Comparison of ENCODE assay signal across 18 cellular contexts in genomic region chr22:23231471-23232093, GRCh38. TPM values are rescaled to one million over a fixed set of nuclear protein-coding genes. Genes with fewer than 3 reads are reported as not detected.
DNase-seq lines count a peak whose midpoint lies in the region; ATAC-seq and TF ChIP-seq lines count a peak whose summit lies in the region.
"Had no signal": no experiment of that assay in that cellular context is flagged by ENCODE, and none has a peak within 500 bp of the region (broad histone marks: within the 10 kb centered on the region; RNA-seq: fewer than 3 reads in every experiment).

No MANE protein-coding gene starts in this region.

- peak; percentile 30 for ATAC-seq in IMR-90 (ENCODE audit: low read depth)
- ATAC-seq in thoracic aorta (ENCODE audit: insufficient number of reproducible peaks, low FRiP score, low read depth): no peak
- ATAC-seq: activated CD4-positive, alpha-beta T cell treated with anti-CD3 and anti-CD28 coated beads for 36 hours had no signal

- H3K27ac Mint-ChIP-seq in activated naive CD8-positive, alpha-beta T cell: peak overlapping the region; percentile 58
- no peak overlapping the region for H3K27ac Mint-ChIP-seq in activated naive CD8-positive, alpha-beta T cell treated with anti-CD3 and anti-CD28 coated beads for 36 hours
- H3K27ac Mint-ChIP-seq: activated CD4-positive, alpha-beta T cell treated with anti-CD3 and anti-CD28 coated beads for 36 hours; type B pancreatic cell had no signal

- H3K9me1 ChIP-seq in IMR-90 (ENCODE audit: insufficient read depth, low read length): peaks cover 34% of the 10 kb centered on the region

- peaks cover 3% of the 10 kb centered on the region; the same call in 1 of the 2 replicates for H3K9me3 ChIP-seq in IMR-90 (ENCODE audit: control insufficient read depth, insufficient read depth, low read length)
- H3K9me3 ChIP-seq in thoracic aorta: peaks cover 10% of the 10 kb centered on the region
- H3K9me3 ChIP-seq: ovary had no signal

- no peak for TF ChIP-seq CTCF in IMR-90 (conservative IDR thresholded peaks at IDR 0.05; ENCODE audit: low read depth, low read length)
- no peak for TF ChIP-seq CTCF in foreskin fibroblast (IDR thresholded peaks at IDR 0.05; ENCODE audit: low read depth, low read length)
- TF ChIP-seq CTCF in thoracic aorta (IDR thresholded peaks at IDR 0.05): no peak

- no peaks in the 10 kb centered on the region for H3K27me3 Mint-ChIP-seq in activated naive CD8-positive, alpha-beta T cell
- no peaks in the 10 kb centered on the region for H3K27me3 Mint-ChIP-seq in activated naive CD8-positive, alpha-beta T cell treated with anti-CD3 and anti-CD28 coated beads for 36 hours
- H3K27me3 Mint-ChIP-seq: activated CD4-positive, alpha-beta T cell treated with anti-CD3 and anti-CD28 coated beads for 36 hours; central memory CD8-positive, alpha-beta T cell; type B pancreatic cell had no signal

- H3K36me3 ChIP-seq in IMR-90 (ENCODE audit: control insufficient read depth, insufficient read depth, low read length) (no peaks in the 10 kb centered on the region), thoracic aorta (peaks cover 3% of the 10 kb centered on the region)
- H3K36me3 ChIP-seq: ovary had no signal

- dilution Hi-C loops in IMR-90 (cut with HindIII; ENCODE audit: low sequenced_read_pairs, unreplicated experiment): no loop called here

- peaks cover 16% of the 10 kb centered on the region for H3K9me3 Mint-ChIP-seq in activated naive CD8-positive, alpha-beta T cell (ENCODE audit: low read depth)
- H3K9me3 Mint-ChIP-seq in activated naive CD8-positive, alpha-beta T cell treated with anti-CD3 and anti-CD28 coated beads for 36 hours: peaks cover 14% of the 10 kb centered on the region

- H2AK5ac ChIP-seq in IMR-90 (ENCODE audit: low read depth, low read length): no peak overlapping the region

- no peak for TF ChIP-seq RAD21 in IMR-90 (IDR thresholded peaks at IDR 0.05; ENCODE audit: low read length)

- peak overlapping the region; percentile 21 for H2AK9ac ChIP-seq in IMR-90 (replicated peaks; ENCODE audit: low read depth, low read length, poor library complexity)

- peaks cover 54% of the 10 kb centered on the region for H4K20me1 ChIP-seq in IMR-90 (ENCODE audit: insufficient read depth, low read length)

- intact Hi-C loops in IMR-90 (cut with micrococcal nuclease): no loop called here

- H3K4ac ChIP-seq in IMR-90 (ENCODE audit: low read depth, low read length): no peak overlapping the region

- CTCF ChIA-PET in IMR-90 (lab: Yijun Ruan, JAX): interaction anchor here (0.7 kb wide), 1 partner anchor 677 kb away, joined by 3 read pairs; no protein-coding TSS in a partner anchor

- no peak overlapping the region for H3K4me3 ChIP-seq in IMR-90 (ENCODE audit: insufficient read depth, low read depth, low read length)
- no peak overlapping the region for H3K4me3 ChIP-seq in foreskin fibroblast (ENCODE audit: low read depth in 1 of 2, low read length in 2 of 2)
- no peak overlapping the region for H3K4me3 ChIP-seq in thoracic aorta
- H3K4me3 ChIP-seq: hepatocyte, ovary had no signal

- H3K36me3 Mint-ChIP-seq in activated naive CD8-positive, alpha-beta T cell: peaks cover 17% of the 10 kb centered on the region
- H3K36me3 Mint-ChIP-seq in activated naive CD8-positive, alpha-beta T cell treated with anti-CD3 and anti-CD28 coated beads for 36 hours: peaks cover 51% of the 10 kb centered on the region

- no peak for TF ChIP-seq POLR2A in IMR-90 (IDR thresholded peaks at IDR 0.05; ENCODE audit: low read depth, low read length)

- H2BK5ac ChIP-seq in IMR-90 (ENCODE audit: low read depth, low read length, poor library complexity, severe bottlenecking): no peak overlapping the region

- POLR2A ChIA-PET in IMR-90 (lab: Charles Lee; ENCODE audit: unreplicated experiment): interaction anchor here (0.6 kb wide), 1 partner anchor 139 kb away, joined by 7 read pairs; no protein-coding TSS in a partner anchor

- H3K4me1 ChIP-seq in IMR-90 (ENCODE audit: control insufficient read depth, insufficient read depth, low read length): peaks cover 11% of the 10 kb centered on the region
- peaks cover 25 to 77% of the 10 kb centered on the region in 2 donors for H3K4me1 ChIP-seq in thoracic aorta (ENCODE audit: control insufficient read depth in 1 of 2, low read depth in 2 of 2)

- no peak overlapping the region for H3K9ac ChIP-seq in IMR-90 (ENCODE audit: low read depth, low read length)

- H3K27ac ChIP-seq in IMR-90 (ENCODE audit: insufficient read depth, low read length): no peak overlapping the region
- peak overlapping the region; percentile 12 to 28 for H3K27ac ChIP-seq in thoracic aorta
- H3K27ac ChIP-seq in substantia nigra (ENCODE audit: low read depth, low read length, poor library complexity, severe bottlenecking): no peak overlapping the region
- H3K27ac ChIP-seq: hepatocyte, ovary had no signal

- WGBS in IMR-90 (ENCODE audit: extremely low coverage in 2 of 2, insufficient read length in 1 of 2), 2 experiments: no CpG with 5 or more reads among the region's 5 CpGs

- no peak overlapping the region for H4K5ac ChIP-seq in IMR-90 (ENCODE audit: low read depth, low read length)

- BruUV-seq in IMR-90 (replicated peaks; lab: Mats Ljungman, UMichigan): no TSS peak

- H2BK20ac ChIP-seq in IMR-90 (ENCODE audit: low read depth, low read length): no peak overlapping the region

- H3K27me3 ChIP-seq in IMR-90 (ENCODE audit: control insufficient read depth, insufficient read depth, low read length) (no peaks in the 10 kb centered on the region), thoracic aorta (replicated peaks; ENCODE audit: insufficient read depth) (no peaks in the 10 kb centered on the region)
- H3K27me3 ChIP-seq: hepatocyte, ovary had no signal

- H3K23ac ChIP-seq in IMR-90 (ENCODE audit: low read depth, low read length): no peak overlapping the region

- H3K4me3 Mint-ChIP-seq in activated naive CD8-positive, alpha-beta T cell: no peak overlapping the region
- H3K4me3 Mint-ChIP-seq in activated naive CD8-positive, alpha-beta T cell treated with anti-CD3 and anti-CD28 coated beads for 36 hours: no peak overlapping the region
- H3K4me3 Mint-ChIP-seq: activated CD4-positive, alpha-beta T cell treated with anti-CD3 and anti-CD28 coated beads for 36 hours; central memory CD8-positive, alpha-beta T cell; type B pancreatic cell had no signal

- DNase-seq in activated naive CD8-positive, alpha-beta T cell treated with anti-CD3 and anti-CD28 coated beads for 36 hours: no peak
- DNase-seq in IMR-90: no peak
- peak; percentile 32 to 72 for DNase-seq in foreskin fibroblast
- DNase-seq in thoracic aorta (ENCODE audit: low spot score): no peak
- no peak for DNase-seq in DMS53 (lab: John Stamatoyannopoulos, UW)
- DNase-seq in cerebellar nuclear complex (lab: John Stamatoyannopoulos, UW): no peak
- DNase-seq in substantia nigra (lab: John Stamatoyannopoulos, UW): no peak
- DNase-seq: ACHN; activated CD4-positive, alpha-beta T cell treated with anti-CD3 and anti-CD28 coated beads for 36 hours; COR-L47; effector CD8-positive, alpha-beta T cell; GOT3; kidney glomerular epithelial cell had no signal

- no peak overlapping the region for H2BK120ac ChIP-seq in IMR-90 (ENCODE audit: low read depth, low read length)

- in situ Hi-C loops in IMR-90 (cut with MboI; ENCODE audit: low sequenced_read_pairs): no loop called here

- no peak overlapping the region for H3K18ac ChIP-seq in IMR-90 (ENCODE audit: low read depth, low read length)

- no peak overlapping the region for H3K56ac ChIP-seq in IMR-90 (ENCODE audit: extremely low read depth, insufficient read depth, low read length)

- no peak overlapping the region for H3K14ac ChIP-seq in IMR-90 (replicated peaks; ENCODE audit: low read depth, low read length)

- no peak overlapping the region for H3K4me2 ChIP-seq in IMR-90 (ENCODE audit: low read depth, low read length)
- H3K4me2 ChIP-seq: hepatocyte had no signal

- H2AFZ ChIP-seq in IMR-90 (replicated peaks; ENCODE audit: low read length, poor library complexity): no peak overlapping the region
- H2AFZ ChIP-seq: hepatocyte had no signal

- H4K91ac ChIP-seq in IMR-90 (ENCODE audit: insufficient read depth, low read depth, low read length): no peak overlapping the region; the same call in 1 of the 2 replicates

- H3K79me1 ChIP-seq in IMR-90 (ENCODE audit: low read depth in 1 of 2, low read length in 2 of 2): peaks cover 49 to 84% of the 10 kb centered on the region in 2 experiments

- H3K4me1 Mint-ChIP-seq in activated naive CD8-positive, alpha-beta T cell (ENCODE audit: low read depth): peaks cover 57% of the 10 kb centered on the region
- peaks cover 48% of the 10 kb centered on the region for H3K4me1 Mint-ChIP-seq in activated naive CD8-positive, alpha-beta T cell treated with anti-CD3 and anti-CD28 coated beads for 36 hours

- no peak overlapping the region for H4K8ac ChIP-seq in IMR-90 (ENCODE audit: low read depth in 2 of 2, low read length in 2 of 2)

- H2BK15ac ChIP-seq in IMR-90 (ENCODE audit: low read depth, low read length): no peak overlapping the region

TF ChIP-seq in IMR-90, 13 proteins besides CTCF, POLR2A, EP300 and RAD21 (continues in another document):
- TF ChIP-seq MXI1 (IDR thresholded peaks at IDR 0.05; ENCODE audit: borderline replicate concordance, low read depth, low read length) (no peak), MAZ (IDR thresholded peaks at IDR 0.05; ENCODE audit: borderline replicate concordance, low read depth, low read length) (no peak), ELK1 (IDR thresholded peaks at IDR 0.05; ENCODE audit: borderline replicate concordance, low read depth, low read length) (no peak), BHLHE40 (IDR thresholded peaks at IDR 0.05; ENCODE audit: low read depth, low read length) (no peak), RFX5 (IDR thresholded peaks at IDR 0.05; ENCODE audit: low read depth, low read length) (no peak)

RNA-seq across cellular contexts. Expression of gene BCR, which starts 51.3 kb away (rescaled TPM):
- total RNA-seq in activated naive CD8-positive, alpha-beta T cell treated with anti-CD3 and anti-CD28 coated beads for 36 hours: 10 to 100 TPM; 28.3 to 32.0 TPM
- total RNA-seq in IMR-90 (2012; rRNA removed): 28.9 and 30.8 TPM in 2 replicates
- polyA plus RNA-seq in IMR-90 (2012; rRNA removed): 43.0 and 44.6 TPM in 2 replicates
- polyA plus RNA-seq in IMR-90 (2012; cell fraction: cytosol; rRNA removed): 30.9 and 40.0 TPM in 2 replicates
- 36.1 and 42.1 TPM in 2 replicates for polyA plus RNA-seq in IMR-90 (2012; cell fraction: nucleus; rRNA removed; ENCODE audit: low replicate concordance)
- 100 to 1,000 TPM in 1 of 2 donors, 10 to 100 TPM in 1; 73.2 to 232 TPM for total RNA-seq in thoracic aorta

Comparison
In these comparisons a context has a peak if more than half of its experiments do, and no peak if none do; other contexts are left out.
1. DNase-seq: peak in foreskin fibroblast (2 of 2); none in activated naive CD8-positive, alpha-beta T cell treated with anti-CD3 and anti-CD28 coated beads for 36 hours (single experiment), IMR-90 (single experiment), thoracic aorta (single experiment), DMS53 (single experiment), cerebellar nuclear complex (0 of 2) and substantia nigra (0 of 49).
2. H3K27ac ChIP-seq: peak in thoracic aorta (2 of 2); none in IMR-90 (single experiment) and substantia nigra (single experiment).